Comparison of ENCODE assay signal across 1 cellular context in the genomic region with DNA sequence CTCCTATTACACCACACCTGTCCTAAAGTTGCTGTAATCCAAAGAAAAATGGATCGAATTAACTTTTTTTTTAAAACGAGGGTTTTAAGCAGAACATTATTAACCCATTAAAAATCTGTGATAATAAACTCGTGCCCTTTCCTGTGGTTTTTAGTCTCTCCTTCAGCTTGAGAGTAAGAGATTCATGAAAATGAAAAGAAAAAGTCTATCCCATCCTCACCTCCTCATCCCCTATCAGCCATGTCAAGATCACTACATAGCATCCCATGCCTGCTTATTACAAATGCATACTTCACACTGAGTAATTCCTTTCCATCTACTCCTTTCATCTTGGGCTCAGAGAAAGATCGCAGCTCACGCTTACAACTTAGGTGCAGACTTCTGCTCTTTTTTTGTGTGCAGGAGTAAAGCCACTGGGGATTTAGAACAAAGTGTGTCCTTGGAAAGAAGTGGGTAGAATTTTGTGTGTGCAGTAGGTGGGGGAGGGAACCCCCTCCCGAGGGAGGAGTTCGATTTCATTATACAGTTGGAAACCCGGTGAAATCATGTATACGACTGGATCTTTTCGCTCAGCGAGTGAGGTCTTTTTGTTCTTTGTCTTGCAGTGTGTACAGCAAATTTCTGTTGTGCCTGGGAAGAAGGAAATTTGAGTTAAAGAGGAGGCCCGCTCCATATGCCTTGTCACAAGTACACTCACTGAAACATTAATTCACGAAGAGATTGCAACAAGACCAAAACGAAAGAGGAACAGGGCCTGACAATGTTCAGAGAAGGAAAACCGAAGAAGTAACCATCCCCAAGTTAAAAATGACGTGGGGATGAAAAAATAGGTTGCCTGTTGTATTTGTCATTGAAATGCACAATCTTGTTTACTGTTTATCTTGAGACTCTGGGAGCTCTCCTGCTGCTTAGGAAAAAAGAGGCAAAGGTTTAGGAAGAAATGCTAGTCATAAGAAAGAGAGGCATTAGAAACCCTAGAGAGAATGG.
TF ChIP-seq lines count a peak whose summit lies in the region.

No MANE protein-coding gene starts in this region.

TF ChIP-seq in H1, 55 proteins besides CTCF, POLR2A, EP300 and RAD21 (continued from another document):
- TF ChIP-seq, protein P1, sequence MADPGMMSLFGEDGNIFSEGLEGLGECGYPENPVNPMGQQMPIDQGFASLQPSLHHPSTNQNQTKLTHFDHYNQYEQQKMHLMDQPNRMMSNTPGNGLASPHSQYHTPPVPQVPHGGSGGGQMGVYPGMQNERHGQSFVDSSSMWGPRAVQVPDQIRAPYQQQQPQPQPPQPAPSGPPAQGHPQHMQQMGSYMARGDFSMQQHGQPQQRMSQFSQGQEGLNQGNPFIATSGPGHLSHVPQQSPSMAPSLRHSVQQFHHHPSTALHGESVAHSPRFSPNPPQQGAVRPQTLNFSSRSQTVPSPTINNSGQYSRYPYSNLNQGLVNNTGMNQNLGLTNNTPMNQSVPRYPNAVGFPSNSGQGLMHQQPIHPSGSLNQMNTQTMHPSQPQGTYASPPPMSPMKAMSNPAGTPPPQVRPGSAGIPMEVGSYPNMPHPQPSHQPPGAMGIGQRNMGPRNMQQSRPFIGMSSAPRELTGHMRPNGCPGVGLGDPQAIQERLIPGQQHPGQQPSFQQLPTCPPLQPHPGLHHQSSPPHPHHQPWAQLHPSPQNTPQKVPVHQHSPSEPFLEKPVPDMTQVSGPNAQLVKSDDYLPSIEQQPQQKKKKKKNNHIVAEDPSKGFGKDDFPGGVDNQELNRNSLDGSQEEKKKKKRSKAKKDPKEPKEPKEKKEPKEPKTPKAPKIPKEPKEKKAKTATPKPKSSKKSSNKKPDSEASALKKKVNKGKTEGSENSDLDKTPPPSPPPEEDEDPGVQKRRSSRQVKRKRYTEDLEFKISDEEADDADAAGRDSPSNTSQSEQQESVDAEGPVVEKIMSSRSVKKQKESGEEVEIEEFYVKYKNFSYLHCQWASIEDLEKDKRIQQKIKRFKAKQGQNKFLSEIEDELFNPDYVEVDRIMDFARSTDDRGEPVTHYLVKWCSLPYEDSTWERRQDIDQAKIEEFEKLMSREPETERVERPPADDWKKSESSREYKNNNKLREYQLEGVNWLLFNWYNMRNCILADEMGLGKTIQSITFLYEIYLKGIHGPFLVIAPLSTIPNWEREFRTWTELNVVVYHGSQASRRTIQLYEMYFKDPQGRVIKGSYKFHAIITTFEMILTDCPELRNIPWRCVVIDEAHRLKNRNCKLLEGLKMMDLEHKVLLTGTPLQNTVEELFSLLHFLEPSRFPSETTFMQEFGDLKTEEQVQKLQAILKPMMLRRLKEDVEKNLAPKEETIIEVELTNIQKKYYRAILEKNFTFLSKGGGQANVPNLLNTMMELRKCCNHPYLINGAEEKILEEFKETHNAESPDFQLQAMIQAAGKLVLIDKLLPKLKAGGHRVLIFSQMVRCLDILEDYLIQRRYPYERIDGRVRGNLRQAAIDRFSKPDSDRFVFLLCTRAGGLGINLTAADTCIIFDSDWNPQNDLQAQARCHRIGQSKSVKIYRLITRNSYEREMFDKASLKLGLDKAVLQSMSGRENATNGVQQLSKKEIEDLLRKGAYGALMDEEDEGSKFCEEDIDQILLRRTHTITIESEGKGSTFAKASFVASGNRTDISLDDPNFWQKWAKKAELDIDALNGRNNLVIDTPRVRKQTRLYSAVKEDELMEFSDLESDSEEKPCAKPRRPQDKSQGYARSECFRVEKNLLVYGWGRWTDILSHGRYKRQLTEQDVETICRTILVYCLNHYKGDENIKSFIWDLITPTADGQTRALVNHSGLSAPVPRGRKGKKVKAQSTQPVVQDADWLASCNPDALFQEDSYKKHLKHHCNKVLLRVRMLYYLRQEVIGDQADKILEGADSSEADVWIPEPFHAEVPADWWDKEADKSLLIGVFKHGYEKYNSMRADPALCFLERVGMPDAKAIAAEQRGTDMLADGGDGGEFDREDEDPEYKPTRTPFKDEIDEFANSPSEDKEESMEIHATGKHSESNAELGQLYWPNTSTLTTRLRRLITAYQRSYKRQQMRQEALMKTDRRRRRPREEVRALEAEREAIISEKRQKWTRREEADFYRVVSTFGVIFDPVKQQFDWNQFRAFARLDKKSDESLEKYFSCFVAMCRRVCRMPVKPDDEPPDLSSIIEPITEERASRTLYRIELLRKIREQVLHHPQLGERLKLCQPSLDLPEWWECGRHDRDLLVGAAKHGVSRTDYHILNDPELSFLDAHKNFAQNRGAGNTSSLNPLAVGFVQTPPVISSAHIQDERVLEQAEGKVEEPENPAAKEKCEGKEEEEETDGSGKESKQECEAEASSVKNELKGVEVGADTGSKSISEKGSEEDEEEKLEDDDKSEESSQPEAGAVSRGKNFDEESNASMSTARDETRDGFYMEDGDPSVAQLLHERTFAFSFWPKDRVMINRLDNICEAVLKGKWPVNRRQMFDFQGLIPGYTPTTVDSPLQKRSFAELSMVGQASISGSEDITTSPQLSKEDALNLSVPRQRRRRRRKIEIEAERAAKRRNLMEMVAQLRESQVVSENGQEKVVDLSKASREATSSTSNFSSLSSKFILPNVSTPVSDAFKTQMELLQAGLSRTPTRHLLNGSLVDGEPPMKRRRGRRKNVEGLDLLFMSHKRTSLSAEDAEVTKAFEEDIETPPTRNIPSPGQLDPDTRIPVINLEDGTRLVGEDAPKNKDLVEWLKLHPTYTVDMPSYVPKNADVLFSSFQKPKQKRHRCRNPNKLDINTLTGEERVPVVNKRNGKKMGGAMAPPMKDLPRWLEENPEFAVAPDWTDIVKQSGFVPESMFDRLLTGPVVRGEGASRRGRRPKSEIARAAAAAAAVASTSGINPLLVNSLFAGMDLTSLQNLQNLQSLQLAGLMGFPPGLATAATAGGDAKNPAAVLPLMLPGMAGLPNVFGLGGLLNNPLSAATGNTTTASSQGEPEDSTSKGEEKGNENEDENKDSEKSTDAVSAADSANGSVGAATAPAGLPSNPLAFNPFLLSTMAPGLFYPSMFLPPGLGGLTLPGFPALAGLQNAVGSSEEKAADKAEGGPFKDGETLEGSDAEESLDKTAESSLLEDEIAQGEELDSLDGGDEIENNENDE (IDR thresholded peaks at IDR 0.05; ENCODE audit: insufficient replicate concordance, low read length), result peak; percentile 66
- TF ChIP-seq BRCA1 (IDR thresholded peaks at IDR 0.05; ENCODE audit: low read depth, low read length) (no peak), ASH2L (IDR thresholded peaks at IDR 0.05; ENCODE audit: low read length) (peak; percentile 44), HDAC2 (IDR thresholded peaks at IDR 0.05; ENCODE audit: borderline replicate concordance in 1 of 2, low read depth in 2 of 2, low read length in 2 of 2) (0 out of 4 replicates have a peak, but pooled peaks of 1 of the 2 experiments have one; percentile 34), MAX (IDR thresholded peaks at IDR 0.05) (no peak)
